Comparison of ENCODE assay signal across 8 cellular contexts in the genomic region with DNA sequence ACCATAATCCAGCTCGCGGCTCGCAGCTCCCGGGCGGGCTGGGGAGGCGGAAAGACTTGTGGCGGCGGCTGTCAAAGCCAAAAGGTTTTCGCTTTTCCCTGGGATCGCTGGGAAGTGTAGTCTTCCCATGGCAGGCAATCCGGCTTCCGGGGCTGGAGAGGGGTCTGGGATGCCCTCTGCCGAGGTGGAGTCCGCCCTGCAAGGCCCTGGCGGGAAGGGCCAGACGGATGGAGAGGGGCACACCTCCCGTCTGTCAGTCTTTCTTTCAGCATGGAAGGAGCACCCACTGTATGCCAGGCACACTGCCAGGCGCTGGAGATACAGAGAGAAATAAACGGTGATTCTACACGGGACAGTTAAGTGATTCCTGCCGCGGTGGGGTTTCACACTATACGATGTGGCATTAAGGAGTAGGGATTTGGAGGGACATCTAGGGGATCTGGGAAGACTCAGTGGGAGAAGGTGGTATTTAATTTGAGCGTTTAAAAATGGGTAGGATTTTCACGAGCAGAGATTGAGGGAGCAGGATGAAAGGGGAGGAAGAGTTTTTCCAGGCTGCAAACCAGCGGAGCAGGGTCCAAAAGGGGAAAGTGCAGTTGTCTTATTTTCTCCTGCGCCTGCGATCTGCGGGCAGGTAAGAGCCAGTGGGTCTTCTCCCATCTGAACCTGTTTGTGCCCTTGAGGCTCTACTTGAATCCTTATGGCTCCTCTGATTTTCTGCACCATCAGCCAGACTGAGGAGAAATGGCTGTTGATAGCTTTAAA. TPM values are rescaled to one million over a fixed set of nuclear protein-coding genes. Genes with fewer than 3 reads are reported as not detected.
DNase-seq lines count a peak whose midpoint lies in the region; ATAC-seq and TF ChIP-seq lines count a peak whose summit lies in the region.

A gene (minus strand): TSS at position 60 of the 765 bp plus-strand sequence. CDS start 461 bp downstream, outside the sequence.

- H3K4me3 ChIP-seq in BLaER1 (peak within 1 kb of the TSS; percentile 81), HEK293 (ENCODE audit: low read depth, low read length) (peak within 1 kb of the TSS; percentile 82), neural cell (ENCODE audit: low read length) (peak within 1 kb of the TSS; percentile 92)

- H3K27me3 ChIP-seq in BLaER1 (peaks cover 41% of the 10 kb centered on the region), neural cell (ENCODE audit: insufficient read depth, low read depth, low read length) (no peaks in the 10 kb centered on the region)

- H3K9me3 ChIP-seq in BLaER1 (no peaks in the 10 kb centered on the region), HEK293 (ENCODE audit: control insufficient read depth, insufficient read depth, low read depth, low read length) (no peaks in the 10 kb centered on the region), neural cell (ENCODE audit: low read length) (no peaks in the 10 kb centered on the region)

- peak within 1 kb of the TSS; percentile 91 for H2AFZ ChIP-seq in neural cell (ENCODE audit: low read depth, low read length)

- TF ChIP-seq CTCF in HEK293 (tag by site-specific recombination; IDR thresholded peaks at IDR 0.05) (peak; percentile 44), neural cell (IDR thresholded peaks at IDR 0.05; ENCODE audit: poor library complexity, severe bottlenecking) (peak; percentile 57)

- intact Hi-C loops in head of caudate nucleus (cut with DNase I) = loop anchor here (2.0 kb wide), 1 partner anchor 84 kb away; a partner anchor contains a TSS

- no peaks in the 10 kb centered on the region for H3K9me2 ChIP-seq in neural cell (ENCODE audit: insufficient read depth, low read length)

- H3K36me3 ChIP-seq in BLaER1 (no peaks in the 10 kb centered on the region), HEK293 (ENCODE audit: control insufficient read depth in 2 of 2, insufficient read depth in 1 of 2, low read length in 2 of 2) (peaks cover 0 to 8% of the 10 kb centered on the region in 2 experiments; a peak in 1 of 3 replicates), neural cell (ENCODE audit: insufficient read depth, low read length) (no peaks in the 10 kb centered on the region)

- H3K27ac ChIP-seq in BLaER1 = peak within 1 kb of the TSS; percentile 53; the same call in 1 of the 2 replicates
- H3K27ac ChIP-seq in HEK293 (ENCODE audit: extremely low read depth, low read depth, low read length) = peak within 1 kb of the TSS; percentile 52; the same call in 1 of the 2 replicates
- no peak within 1 kb of the TSS for H3K27ac ChIP-seq in adipose tissue (ENCODE audit: low read depth, low read length)
- H3K27ac ChIP-seq in neural cell (ENCODE audit: low read length) = peak within 1 kb of the TSS; percentile 8

- H3K79me2 ChIP-seq in neural cell (replicated peaks; ENCODE audit: insufficient read depth, low read length) = no peaks in the 10 kb centered on the region

- H3K4me2 ChIP-seq in BLaER1 = peak within 1 kb of the TSS; percentile 99
- H3K4me2 ChIP-seq in neural cell (ENCODE audit: low read length) = peak within 1 kb of the TSS; percentile 72

- CTCF ChIA-PET in HEK293 (lab: Yijun Ruan, JAX) = interaction anchor here (0.6 to 1.5 kb wide), 7 partner anchors 10 to 153 kb away, joined by 3 to 8 read pairs (median 3); a partner anchor contains a TSS

- TF ChIP-seq RAD21 in neural cell (conservative IDR thresholded peaks at IDR 0.05) = peak; percentile 46

- ATAC-seq in HG02571 (IDR thresholded peaks at IDR 0.05; ENCODE audit: unreplicated experiment) (no peak), HG02759 (IDR thresholded peaks at IDR 0.05; ENCODE audit: unreplicated experiment) (no peak)

- no peaks in the 10 kb centered on the region for H4K20me1 ChIP-seq in BLaER1
- no peaks in the 10 kb centered on the region for H4K20me1 ChIP-seq in neural cell (ENCODE audit: insufficient read depth)

- H3K4me1 ChIP-seq in BLaER1 (peaks cover 10% of the 10 kb centered on the region), HEK293 (ENCODE audit: control insufficient read depth, insufficient read depth, low read length) (peaks cover 8% of the 10 kb centered on the region; the same call in 1 of the 2 replicates)

- no peak for TF ChIP-seq EP300 in neural cell (conservative IDR thresholded peaks at IDR 0.05; ENCODE audit: poor library complexity, severe bottlenecking)

- peak within 1 kb of the TSS; percentile 77 for H3K9ac ChIP-seq in BLaER1
- H3K9ac ChIP-seq in neural cell (ENCODE audit: low read length) = peak within 1 kb of the TSS; percentile 79

- H3F3A ChIP-seq in neural cell (ENCODE audit: insufficient read depth, low read length, poor library complexity, severe bottlenecking) = no peaks in the 10 kb centered on the region

- POLR2A ChIA-PET in HEK293 (lab: Yijun Ruan, JAX) = interaction anchor here (1.0 to 2.7 kb wide), 3 partner anchors 12 to 84 kb away, joined by 3 to 19 read pairs (median 6); a partner anchor contains a TSS

- DNase-seq in NCI-H748 (lab: John Stamatoyannopoulos, UW; ENCODE audit: unreplicated experiment) (peak; percentile 85), head of caudate nucleus (peak; percentile 79 to 98 (median 93))

- WGBS in adipose tissue, 3 donors = 4 to 11% (median 9%) methylated on average over 29 of the region's 29 CpGs

TF ChIP-seq in HEK293, 187 proteins besides CTCF, POLR2A, EP300 and RAD21 (continues in another document):
- TF ChIP-seq ZNF202 (tag by site-specific recombination; IDR thresholded peaks at IDR 0.05; ENCODE audit: borderline replicate concordance) (no peak), SETDB1 (IDR thresholded peaks at IDR 0.05; ENCODE audit: insufficient read length, low read length) (no peak), GLIS1 (tag by site-specific recombination; IDR thresholded peaks at IDR 0.05) (no peak), YY1 (tag by site-specific recombination; IDR thresholded peaks at IDR 0.05) (no peak), ZNF843 (tag by site-specific recombination; IDR thresholded peaks at IDR 0.05) (no peak), ZFP3 (tag by site-specific recombination; IDR thresholded peaks at IDR 0.05; ENCODE audit: low read depth) (no peak), ZNF140 (tag by site-specific recombination; IDR thresholded peaks at IDR 0.05) (no peak), ZNF266 (tag by site-specific recombination; IDR thresholded peaks at IDR 0.05; ENCODE audit: low read depth) (no peak), ZNF175 (tag by site-specific recombination; IDR thresholded peaks at IDR 0.05) (no peak)
- TF ChIP-seq, protein P1, sequence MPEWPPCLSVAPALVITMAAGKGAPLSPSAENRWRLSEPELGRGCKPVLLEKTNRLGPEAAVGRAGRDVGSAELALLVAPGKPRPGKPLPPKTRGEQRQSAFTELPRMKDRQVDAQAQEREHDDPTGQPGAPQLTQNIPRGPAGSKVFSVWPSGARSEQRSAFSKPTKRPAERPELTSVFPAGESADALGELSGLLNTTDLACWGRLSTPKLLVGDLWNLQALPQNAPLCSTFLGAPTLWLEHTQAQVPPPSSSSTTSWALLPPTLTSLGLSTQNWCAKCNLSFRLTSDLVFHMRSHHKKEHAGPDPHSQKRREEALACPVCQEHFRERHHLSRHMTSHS (tag by site-specific recombination; IDR thresholded peaks at IDR 0.05) = no peak
- TF ChIP-seq, protein P2, sequence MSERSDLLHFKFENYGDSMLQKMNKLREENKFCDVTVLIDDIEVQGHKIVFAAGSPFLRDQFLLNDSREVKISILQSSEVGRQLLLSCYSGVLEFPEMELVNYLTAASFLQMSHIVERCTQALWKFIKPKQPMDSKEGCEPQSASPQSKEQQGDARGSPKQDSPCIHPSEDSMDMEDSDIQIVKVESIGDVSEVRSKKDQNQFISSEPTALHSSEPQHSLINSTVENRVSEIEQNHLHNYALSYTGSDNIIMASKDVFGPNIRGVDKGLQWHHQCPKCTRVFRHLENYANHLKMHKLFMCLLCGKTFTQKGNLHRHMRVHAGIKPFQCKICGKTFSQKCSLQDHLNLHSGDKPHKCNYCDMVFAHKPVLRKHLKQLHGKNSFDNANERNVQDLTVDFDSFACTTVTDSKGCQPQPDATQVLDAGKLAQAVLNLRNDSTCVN (tag by site-specific recombination; optimal IDR thresholded peaks at IDR 0.05) = peak; percentile 19

TF ChIP-seq in neural cell, 6 proteins besides CTCF, POLR2A, EP300 and RAD21:
- peak; percentile 34 for TF ChIP-seq MXI1 (conservative IDR thresholded peaks at IDR 0.05; ENCODE audit: poor library complexity, severe bottlenecking)
- peak; percentile 46 for TF ChIP-seq POLR2AphosphoS5 (IDR thresholded peaks at IDR 0.05)
- TF ChIP-seq EZH2 (IDR thresholded peaks at IDR 0.05; ENCODE audit: borderline replicate concordance, insufficient read depth, low read length, poor library complexity, severe bottlenecking) = no peak
- TF ChIP-seq TAF1 (IDR thresholded peaks at IDR 0.05; ENCODE audit: low read depth) = peak; percentile 37
- TF ChIP-seq SMC3 (conservative IDR thresholded peaks at IDR 0.05; ENCODE audit: poor library complexity) = peak; percentile 43
- TF ChIP-seq, protein P3, sequence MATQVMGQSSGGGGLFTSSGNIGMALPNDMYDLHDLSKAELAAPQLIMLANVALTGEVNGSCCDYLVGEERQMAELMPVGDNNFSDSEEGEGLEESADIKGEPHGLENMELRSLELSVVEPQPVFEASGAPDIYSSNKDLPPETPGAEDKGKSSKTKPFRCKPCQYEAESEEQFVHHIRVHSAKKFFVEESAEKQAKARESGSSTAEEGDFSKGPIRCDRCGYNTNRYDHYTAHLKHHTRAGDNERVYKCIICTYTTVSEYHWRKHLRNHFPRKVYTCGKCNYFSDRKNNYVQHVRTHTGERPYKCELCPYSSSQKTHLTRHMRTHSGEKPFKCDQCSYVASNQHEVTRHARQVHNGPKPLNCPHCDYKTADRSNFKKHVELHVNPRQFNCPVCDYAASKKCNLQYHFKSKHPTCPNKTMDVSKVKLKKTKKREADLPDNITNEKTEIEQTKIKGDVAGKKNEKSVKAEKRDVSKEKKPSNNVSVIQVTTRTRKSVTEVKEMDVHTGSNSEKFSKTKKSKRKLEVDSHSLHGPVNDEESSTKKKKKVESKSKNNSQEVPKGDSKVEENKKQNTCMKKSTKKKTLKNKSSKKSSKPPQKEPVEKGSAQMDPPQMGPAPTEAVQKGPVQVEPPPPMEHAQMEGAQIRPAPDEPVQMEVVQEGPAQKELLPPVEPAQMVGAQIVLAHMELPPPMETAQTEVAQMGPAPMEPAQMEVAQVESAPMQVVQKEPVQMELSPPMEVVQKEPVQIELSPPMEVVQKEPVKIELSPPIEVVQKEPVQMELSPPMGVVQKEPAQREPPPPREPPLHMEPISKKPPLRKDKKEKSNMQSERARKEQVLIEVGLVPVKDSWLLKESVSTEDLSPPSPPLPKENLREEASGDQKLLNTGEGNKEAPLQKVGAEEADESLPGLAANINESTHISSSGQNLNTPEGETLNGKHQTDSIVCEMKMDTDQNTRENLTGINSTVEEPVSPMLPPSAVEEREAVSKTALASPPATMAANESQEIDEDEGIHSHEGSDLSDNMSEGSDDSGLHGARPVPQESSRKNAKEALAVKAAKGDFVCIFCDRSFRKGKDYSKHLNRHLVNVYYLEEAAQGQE (IDR thresholded peaks at IDR 0.05; ENCODE audit: borderline replicate concordance) = peak; percentile 57
TF ChIP-seq in neural cell: peak in this region for 5.

RNA-seq across cellular contexts. Expression of the gene that starts here (rescaled TPM):
- polyA plus RNA-seq in adipose tissue (10 to 100 TPM; 10.6 to 28.7 (median 12.0) TPM), neural cell (20.6 and 21.0 TPM in 2 replicates)
- 21.2 and 26.9 TPM in 2 replicates for polyA minus RNA-seq in neural cell
